10 cellular contexts compared by ENCODE assay signal in genomic region chr14:68199465-68200145, GRCh38.
A peak's percentile ranks its signal among the peaks of the same experiment; 100 is the strongest.
DNase-seq lines count a peak whose midpoint lies in the region; ATAC-seq, FAIRE-seq and TF ChIP-seq lines count a peak whose summit lies in the region.
"Had no signal": no experiment of that assay in that cellular context is flagged by ENCODE, and none has a peak within 500 bp of the region (broad histone marks: within the 10 kb centered on the region; RNA-seq: fewer than 3 reads in every experiment).

No MANE protein-coding gene starts in this region.

- H3K27ac Mint-ChIP-seq in nephron, result peak overlapping the region; percentile 94 to 99 (median 96)

- ATAC-seq in A549, result no peak

- no peaks in the 10 kb centered on the region for H3K27me3 Mint-ChIP-seq in nephron (ENCODE audit: low read depth)

- no peak for TF ChIP-seq RAD21 in A549 (conservative IDR thresholded peaks at IDR 0.05 in 1 of 2, IDR thresholded peaks at IDR 0.05 in 1 of 2)

- DNase-seq in A549 (ENCODE audit: low read depth in 1 of 2, low spot score in 1 of 2), result no peak
- peak; percentile 13 for DNase-seq in NCI-H748 treated with DMSO at 0.1 percent for 48 hours (lab: John Stamatoyannopoulos, UW)
- DNase-seq in fibroblast of gingiva (ENCODE audit: low read depth), result peak; percentile 87
- no peak for DNase-seq in NOMO-1 treated with dmso at 0.1 percent for 144 hours (lab: John Stamatoyannopoulos, UW; ENCODE audit: unreplicated experiment)
- DNase-seq in stimulated activated naive CD4-positive, alpha-beta T cell (lab: John Stamatoyannopoulos, UW), result no peak
- no peak for DNase-seq in AG08395 (ENCODE audit: low spot score)
- no peak for DNase-seq in activated naive CD4-positive, alpha-beta T cell treated with anti-CD3 and anti-CD28 coated beads, Interleukin-2, amount 50 U/mL, for 16 hours
- DNase-seq: BE2C had no signal

- peaks cover 2% of the 10 kb centered on the region for H3K9me3 Mint-ChIP-seq in nephron

- WGBS in A549 (ENCODE audit: missing lambda C conversion rate), result 93% methylated on average over 8 of the region's 8 CpGs

- H3K4me1 Mint-ChIP-seq in nephron, result peaks cover 51% of the 10 kb centered on the region

- no peak for TF ChIP-seq EP300 in A549 (IDR thresholded peaks at IDR 0.05)

- TF ChIP-seq CTCF in A549 (IDR thresholded peaks at IDR 0.05) (no peak), nephron (IDR thresholded peaks at IDR 0.05; ENCODE audit: unreplicated experiment in 3 of 3) (no peak)

- H3K4me3 Mint-ChIP-seq in nephron, result peak overlapping the region; percentile 28 to 37 (median 36)

- no peak for TF ChIP-seq POLR2A in A549 (IDR thresholded peaks at IDR 0.05; ENCODE audit: low read length)

- H3K9me3 ChIP-seq in A549, result no peaks in the 10 kb centered on the region; the same call in 2 of the 3 replicates
- H3K9me3 ChIP-seq: BE2C had no signal

- CTCF ChIA-PET in A549 (lab: Yijun Ruan, JAX), result interaction anchor here (1.0 kb wide), 1 partner anchor 19 kb away, joined by 4 read pairs; no protein-coding TSS in a partner anchor

- peaks cover 6% of the 10 kb centered on the region for H3K36me3 Mint-ChIP-seq in nephron (ENCODE audit: low read depth)

- H3K4me1 ChIP-seq in A549, result peaks cover 41% of the 10 kb centered on the region

- no peak overlapping the region for H3K4me2 ChIP-seq in A549

- no peak for FAIRE-seq in A549 (lab: Jason Lieb, UNC)

- peak overlapping the region; percentile 31 to 66 for H3K27ac ChIP-seq in A549
- H3K27ac ChIP-seq: HL-60 had no signal

- H3K4me3 ChIP-seq in A549, result no peak overlapping the region

- POLR2A ChIA-PET in A549 (lab: Yijun Ruan, JAX), result no interaction called here

TF ChIP-seq in A549, 52 proteins besides CTCF, POLR2A, EP300 and RAD21:
- TF ChIP-seq RARB (CRISPR knock-in tag; IDR thresholded peaks at IDR 0.05) (no peak), KDM5A (IDR thresholded peaks at IDR 0.05) (no peak), HMGXB4 (CRISPR knock-in tag; IDR thresholded peaks at IDR 0.05; ENCODE audit: borderline replicate concordance) (no peak), RFX5 (IDR thresholded peaks at IDR 0.05) (no peak), HES2 (IDR thresholded peaks at IDR 0.05) (no peak)

Comparison
In these comparisons a context has a peak if more than half of its experiments do, and no peak if none do; other contexts are left out.
1. DNase-seq: peak in NCI-H748 treated with DMSO at 0.1 percent for 48 hours (single experiment) and fibroblast of gingiva (single experiment); none in A549 (0 of 2), NOMO-1 treated with dmso at 0.1 percent for 144 hours (single experiment), stimulated activated naive CD4-positive, alpha-beta T cell (0 of 6), AG08395 (single experiment) and activated naive CD4-positive, alpha-beta T cell treated with anti-CD3 and anti-CD28 coated beads, Interleukin-2, amount 50 U/mL, for 16 hours (single experiment).